21 cellular contexts compared by ENCODE assay signal in the genomic region with DNA sequence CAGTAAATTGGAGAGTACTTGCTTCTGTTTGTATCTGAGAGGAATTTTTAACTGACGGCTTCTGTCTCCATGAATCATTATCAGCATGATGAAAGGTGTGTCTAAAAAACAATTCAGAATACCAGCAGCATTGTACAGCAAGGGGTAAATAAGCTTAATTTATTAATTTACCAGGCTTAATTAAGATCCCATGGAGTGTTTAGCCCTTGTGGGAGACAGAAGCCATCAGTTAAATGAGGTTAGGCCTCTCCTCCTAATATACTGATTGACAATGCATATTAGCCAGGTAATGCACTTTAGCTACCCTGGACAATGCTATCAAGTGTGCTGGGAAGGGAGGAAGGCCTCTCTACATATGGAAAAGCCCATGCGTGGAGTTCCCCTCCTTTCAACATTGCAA. TPM values are rescaled to one million over a fixed set of nuclear protein-coding genes. Genes with fewer than 3 reads are reported as not detected.
DNase-seq lines count a peak whose midpoint lies in the region; ATAC-seq, FAIRE-seq and TF ChIP-seq lines count a peak whose summit lies in the region.
"Had no signal": no experiment of that assay in that cellular context is flagged by ENCODE, and none has a peak within 500 bp of the region (broad histone marks: within the 10 kb centered on the region; RNA-seq: fewer than 3 reads in every experiment).

No MANE protein-coding gene starts in this region.

- H3K4me1 ChIP-seq in A673 (ENCODE audit: insufficient read depth, low read length, poor library complexity, severe bottlenecking) (no peaks in the 10 kb centered on the region), GM23338 (ENCODE audit: insufficient read depth) (peaks cover 48% of the 10 kb centered on the region), HUES48 (ENCODE audit: control insufficient read depth, insufficient read depth, low read length) (peaks cover 30% of the 10 kb centered on the region), K562 (replicated peaks in 1 of 2; ENCODE audit: control insufficient read depth in 2 of 2, insufficient read depth in 2 of 2, low read length in 2 of 2) (no peaks in the 10 kb centered on the region)
- H3K4me1 ChIP-seq: BE2C had no signal

- BruUV-seq in A673 (replicated peaks; lab: Mats Ljungman, UMichigan), result no TSS peak
- BruUV-seq in K562 (replicated peaks; lab: Mats Ljungman, UMichigan), result no TSS peak

- peaks cover 43% of the 10 kb centered on the region for H3K4me1 Mint-ChIP-seq in GM23338
- H3K4me1 Mint-ChIP-seq: CD14-positive monocyte; CD8-positive, alpha-beta memory T cell had no signal

- H3K36me3 ChIP-seq in A673 (ENCODE audit: insufficient read depth, low read length, poor library complexity, severe bottlenecking) (peaks cover 98% of the 10 kb centered on the region), GM23338 (ENCODE audit: insufficient read depth) (peaks cover 81% of the 10 kb centered on the region), HUES48 (ENCODE audit: control insufficient read depth, insufficient read depth, low read length) (peaks cover 93% of the 10 kb centered on the region), K562 (ENCODE audit: control insufficient read depth, insufficient read depth, low read length) (peaks cover 90% of the 10 kb centered on the region)
- H3K36me3 ChIP-seq: BLaER1 treated with 17β-estradiol and CSF1 and Interleukin-3, amounts not matched to agents 10 nM and 100 nM had no signal

- H3K9me3 ChIP-seq in A673 (ENCODE audit: low read depth, low read length, poor library complexity, severe bottlenecking), result no peaks in the 10 kb centered on the region
- H3K9me3 ChIP-seq in HUES48 (ENCODE audit: control insufficient read depth, insufficient read depth, low read length), result no peaks in the 10 kb centered on the region
- no peaks in the 10 kb centered on the region for H3K9me3 ChIP-seq in K562 (replicated peaks; ENCODE audit: control insufficient read depth, insufficient read depth, low read depth, low read length)
- H3K9me3 ChIP-seq: BE2C; BLaER1 treated with 17β-estradiol and CSF1 and Interleukin-3, amounts not matched to agents 10 nM and 100 nM had no signal

- H3K27me3 ChIP-seq in A673 (replicated peaks; ENCODE audit: insufficient read depth, low read depth, low read length, poor library complexity), result no peaks in the 10 kb centered on the region
- H3K27me3 ChIP-seq in GM23338 (ENCODE audit: insufficient read depth), result no peaks in the 10 kb centered on the region
- H3K27me3 ChIP-seq in HUES48 (ENCODE audit: control insufficient read depth, insufficient read depth, low read length), result no peaks in the 10 kb centered on the region
- no peaks in the 10 kb centered on the region for H3K27me3 ChIP-seq in K562 (ENCODE audit: control insufficient read depth in 2 of 2, insufficient read depth in 2 of 2, low read length in 2 of 2)
- H3K27me3 ChIP-seq: BLaER1 treated with 17β-estradiol and CSF1 and Interleukin-3, amounts not matched to agents 10 nM and 100 nM had no signal

- in situ Hi-C loops in K562 (cut with MboI), result no loop called here

- H3K9me1 ChIP-seq in K562 (ENCODE audit: control insufficient read depth, insufficient read depth, low read length), result no peaks in the 10 kb centered on the region

- intact Hi-C loops in A673 (cut with micrococcal nuclease; ENCODE audit: unreplicated experiment), result loop anchor here (10.0 kb wide), 1 partner anchor 244 kb away; no protein-coding TSS in a partner anchor
- intact Hi-C loops in K562 (cut with micrococcal nuclease), result no loop called here

- ATAC-seq in GM23338, result no peak
- no peak for ATAC-seq in K562
- ATAC-seq: GM12878 had no signal

- TF ChIP-seq EP300 in K562 (IDR thresholded peaks at IDR 0.05; ENCODE audit: low read length), result no peak

- H3K4me3 ChIP-seq in A673 (ENCODE audit: low read depth, low read length, poor library complexity, severe bottlenecking), result no peak overlapping the region
- no peak overlapping the region for H3K4me3 ChIP-seq in GM23338
- H3K4me3 ChIP-seq in HUES48 (ENCODE audit: low read depth, low read length), result no peak overlapping the region
- no peak overlapping the region for H3K4me3 ChIP-seq in K562
- H3K4me3 ChIP-seq: BLaER1 treated with 17β-estradiol and CSF1 and Interleukin-3, amounts not matched to agents 10 nM and 100 nM; GM12878 had no signal

- H3K27me3 Mint-ChIP-seq in GM23338 (ENCODE audit: insufficient read depth, low read depth, poor library complexity), result peaks cover 11% of the 10 kb centered on the region

- H3K27ac Mint-ChIP-seq in GM23338, result no peak overlapping the region
- H3K27ac Mint-ChIP-seq: CD14-positive monocyte; CD4-positive, alpha-beta T cell had no signal

- H3K9me3 Mint-ChIP-seq in GM23338, result no peaks in the 10 kb centered on the region
- H3K9me3 Mint-ChIP-seq: CD14-positive monocyte; CD4-positive, alpha-beta T cell; CD8-positive, alpha-beta memory T cell had no signal

- no peak overlapping the region for H3K4me3 Mint-ChIP-seq in GM23338
- H3K4me3 Mint-ChIP-seq: CD14-positive monocyte; CD4-positive, alpha-beta T cell; CD8-positive, alpha-beta memory T cell had no signal

- WGBS in K562 (ENCODE audit: insufficient coverage, low coverage, missing lambda C conversion rate), result 95% methylated on average over 2 of the region's 2 CpGs

- H3K9ac ChIP-seq in HUES48 (ENCODE audit: low read depth, low read length), result no peak overlapping the region
- H3K9ac ChIP-seq in K562 (ENCODE audit: insufficient read depth in 1 of 2, low read depth in 2 of 2, low read length in 2 of 2), result no peak overlapping the region
- H3K9ac ChIP-seq: BLaER1 treated with 17β-estradiol and CSF1 and Interleukin-3, amounts not matched to agents 10 nM and 100 nM had no signal

- POLR2A ChIA-PET in A673 (lab: Charles Lee; ENCODE audit: low non-redundant PET) (no interaction called here), K562 (lab: Yijun Ruan, JAX) (interaction anchor here (1.8 kb wide), 1 partner anchor 11 kb away, joined by 4 read pairs; no protein-coding TSS in a partner anchor)

- H3K9me2 ChIP-seq in GM23338 (ENCODE audit: insufficient read depth), result no peaks in the 10 kb centered on the region

- TF ChIP-seq CTCF in A673 (conservative IDR thresholded peaks at IDR 0.05; ENCODE audit: low read depth, low read length) (no peak), GM23338 (conservative IDR thresholded peaks at IDR 0.05; ENCODE audit: low read depth in 2 of 2) (no peak), K562 (IDR thresholded peaks at IDR 0.05 in 2 of 3, conservative IDR thresholded peaks at IDR 0.05 in 1 of 3; ENCODE audit: insufficient read depth in 2 of 3, low read depth in 1 of 3, low read length in 3 of 3) (no peak)

- H3K36me3 Mint-ChIP-seq in GM23338 (ENCODE audit: low read depth), result peaks cover 91% of the 10 kb centered on the region
- H3K36me3 Mint-ChIP-seq: CD14-positive monocyte; CD8-positive, alpha-beta memory T cell had no signal

- CTCF ChIA-PET in A673 (lab: Charles Lee), result no interaction called here
- CTCF ChIA-PET in K562 (lab: Yijun Ruan, JAX; ENCODE audit: low intra/inter-chr PET ratio), result no interaction called here

- FAIRE-seq in K562 (lab: Jason Lieb, UNC) (no peak), frontal cortex (lab: Jason Lieb, UNC) (no peak)
- FAIRE-seq: D721Med, GM12878, GM19239 had no signal

- DNase-seq in A673 (ENCODE audit: low spot score) (no peak), GM23338 (ENCODE audit: low spot score) (no peak), K562 (ENCODE audit: extremely low read depth in 1 of 4, low spot score in 3 of 4) (no peak), RKO (ENCODE audit: low spot score) (no peak), mucosa of gallbladder (ENCODE audit: low spot score) (no peak), frontal cortex (ENCODE audit: low spot score in 2 of 2) (no peak)
- DNase-seq: BE2C; CD4-positive, alpha-beta T cell; CD8-positive, alpha-beta memory T cell; DMS 273 treated with DMSO at 0.1 percent for 48 hours; DMS79; EL; GDM1; GOT3; HCEC 1CT had no signal

- H3K27ac ChIP-seq in A673 (ENCODE audit: low read depth, low read length, poor library complexity, severe bottlenecking), result peak overlapping the region; percentile 19
- H3K27ac ChIP-seq in GM23338 (ENCODE audit: low read depth), result peak overlapping the region; percentile 78; the same call in 1 of the 2 replicates
- H3K27ac ChIP-seq in HUES48 (ENCODE audit: low read depth, low read length), result peak overlapping the region; percentile 22
- H3K27ac ChIP-seq in K562 (ENCODE audit: extremely low read depth, low read depth, low read length), result no peak overlapping the region
- H3K27ac ChIP-seq: BLaER1 treated with 17β-estradiol and CSF1 and Interleukin-3, amounts not matched to agents 10 nM and 100 nM had no signal

- H4K20me1 ChIP-seq in GM23338 (replicated peaks; ENCODE audit: insufficient read depth) (peaks cover 57% of the 10 kb centered on the region), K562 (replicated peaks; ENCODE audit: control insufficient read depth, insufficient read depth, low read length) (no peaks in the 10 kb centered on the region)
- H4K20me1 ChIP-seq: BLaER1 treated with 17β-estradiol and CSF1 and Interleukin-3, amounts not matched to agents 10 nM and 100 nM had no signal

- H3K79me2 ChIP-seq in GM23338 (replicated peaks; ENCODE audit: insufficient read depth) (no peaks in the 10 kb centered on the region), K562 (ENCODE audit: control insufficient read depth, insufficient read depth, low read length) (no peaks in the 10 kb centered on the region)

- peaks cover 41% of the 10 kb centered on the region for H3F3A ChIP-seq in GM23338 (replicated peaks; ENCODE audit: low read depth)

- no peak overlapping the region for H3K4me2 ChIP-seq in GM23338
- no peak overlapping the region for H3K4me2 ChIP-seq in K562 (ENCODE audit: insufficient read depth, low read length)
- H3K4me2 ChIP-seq: BLaER1 treated with 17β-estradiol and CSF1 and Interleukin-3, amounts not matched to agents 10 nM and 100 nM had no signal

- no peak for TF ChIP-seq POLR2A in K562 (conservative IDR thresholded peaks at IDR 0.05)

- no peak for TF ChIP-seq RAD21 in K562 (CRISPR knock-in tag; conservative IDR thresholded peaks at IDR 0.05 in 1 of 2, IDR thresholded peaks at IDR 0.05 in 1 of 2)

- H2AFZ ChIP-seq in GM23338, result no peak overlapping the region
- H2AFZ ChIP-seq in K562 (ENCODE audit: low read depth, low read length), result no peak overlapping the region

RNA-seq across cellular contexts. Expression of a gene that starts 53.4 kb away (rescaled TPM):
- 495 and 517 TPM in 2 replicates for total RNA-seq in A673 (2021)
- 231 and 249 TPM in 2 replicates for total RNA-seq in GM23338 (2014; rRNA removed; shearing (Covaris generic))
- polyA plus RNA-seq in GM23338 (2016; fragmentation: Nextera tagmentation; extraction: Ambion mirVana), result 66.1 and 68.6 TPM in 2 replicates
- total RNA-seq in K562 (2011; cell fraction: chromatin; rRNA removed; ENCODE audit: low replicate concordance), result 94.9 and 96.9 TPM in 2 replicates
- 61.6 and 67.2 TPM in 2 replicates for total RNA-seq in K562 (2011; cell fraction: nucleolus; rRNA removed)
- total RNA-seq in K562 (2011; cell fraction: nucleoplasm; rRNA removed), result 82.5 and 120 TPM in 2 replicates
- total RNA-seq in K562 (2014; rRNA removed), result 53.6 and 61.6 TPM in 2 replicates
- 64.8 and 66.8 TPM in 2 replicates for total RNA-seq in K562 (2014; rRNA removed; fragmentation: Illumina TruSeq; extraction: Trizol)
- total RNA-seq in K562 (2015; rRNA removed; fragmentation: Illumina TruSeq; extraction: Trizol), result 65.5 and 72.0 TPM in 2 replicates
- 291 and 318 TPM in 2 replicates for total RNA-seq in K562 (2021)
- polyA plus RNA-seq in K562 (2011; rRNA removed), result 27.4 and 31.8 TPM in 2 replicates
- 27.0 and 46.4 TPM in 2 replicates for polyA plus RNA-seq in K562 (2011; cell fraction: cytosol; rRNA removed)
- 52.8 and 86.1 TPM in 2 replicates for polyA plus RNA-seq in K562 (2011; cell fraction: nucleus; rRNA removed)
- 50.4 and 60.4 TPM in 2 replicates for polyA plus RNA-seq in K562 (2012)
- polyA plus RNA-seq in K562 (2014; fragmentation: Illumina TruSeq; extraction: Trizol), result 71.8 and 80.4 TPM in 2 replicates
- polyA plus RNA-seq in K562 (2014; fragmentation: Nextera tagmentation; extraction: Ambion mirVana), result 10 to 100 TPM; 13.0 to 13.8 TPM
- polyA plus RNA-seq in K562 (2014; rRNA removed), result 41.5 and 47.2 TPM in 2 replicates
- polyA minus RNA-seq in K562 (2011; rRNA and poly(A)+ RNA removed), result 59.8 and 69.5 TPM in 2 replicates
- 92.6 and 107 TPM in 2 replicates for polyA minus RNA-seq in K562 (2011; cell fraction: cytosol; rRNA and poly(A)+ RNA removed)
- 27.3 and 40.9 TPM in 2 replicates for polyA minus RNA-seq in K562 (2011; cell fraction: nucleus; rRNA and poly(A)+ RNA removed)
- total RNA-seq in mucosa of gallbladder, result 1.1 TPM
- total RNA-seq in frontal cortex, result 0.82 TPM
- total RNA-seq: CD4-positive, alpha-beta T cell had no signal
- polyA plus RNA-seq: CD14-positive monocyte; CD8-positive, alpha-beta memory T cell had no signal

Comparison
In these comparisons a context has a peak if more than half of its experiments do, and no peak if none do; other contexts are left out.
1. RNA of a gene that starts 53.4 kb away (total RNA-seq): 495 to 517 TPM in A673, 231 to 249 TPM in GM23338 and 53.6 to 318 TPM in K562; 1.1 TPM in mucosa of gallbladder (single experiment) and 0.82 TPM in frontal cortex (single experiment); every median in the first group is over 10 times any median in the second.